ENCODE assay signal across 13 cellular contexts in genomic region chr7:45586748-45587520, GRCh38. TPM values are rescaled to one million over a fixed set of nuclear protein-coding genes. Genes with fewer than 3 reads are reported as not detected.
A peak's percentile ranks its signal among the peaks of the same experiment; 100 is the strongest.
DNase-seq lines count a peak whose midpoint lies in the region; ATAC-seq lines count a peak whose summit lies in the region.
"Had no signal": no experiment of that assay in that cellular context is flagged by ENCODE, and none has a peak within 500 bp of the region (broad histone marks: within the 10 kb centered on the region; RNA-seq: fewer than 3 reads in every experiment).

No MANE protein-coding gene starts in this region.

- CTCF ChIA-PET in activated CD8-positive, alpha-beta T cell treated with anti-CD3 and anti-CD28 coated beads, Interleukin-2, amount 10 ng/mL, durations not matched to agents 7 days and 5 days (lab: Charles Lee), result no interaction called here

- POLR2A ChIA-PET in activated CD8-positive, alpha-beta T cell treated with anti-CD3 and anti-CD28 coated beads, Interleukin-2, amount 10 ng/mL, durations not matched to agents 7 days and 5 days (lab: Charles Lee), result no interaction called here

- ATAC-seq in stimulated activated naive CD8-positive, alpha-beta T cell treated with anti-CD3 and anti-CD28 coated beads, Interleukin-15, amount 100 ng/mL, for 72 hours, result peak; percentile 18
- no peak for ATAC-seq in stimulated activated naive CD8-positive, alpha-beta T cell treated with anti-CD3 and anti-CD28 coated beads, Interleukin-15, Interleukin-2, amounts not matched to agents 100 U/mL and 50 U/mL, for 24 hours
- ATAC-seq in sciatic nerve (no peak), left ventricle myocardium superior (no peak)
- no peak for ATAC-seq in activated CD8-positive, alpha-beta T cell treated with anti-CD3 and anti-CD28 coated beads, Interleukin-2, amount 10 ng/mL, durations not matched to agents 7 days and 5 days
- ATAC-seq: GM12878, GM23338 had no signal

- no peak for DNase-seq in stimulated activated naive CD8-positive, alpha-beta T cell treated with anti-CD3 and anti-CD28 coated beads, Interleukin-15, amount 100 ng/mL, for 72 hours
- DNase-seq in stimulated activated naive CD8-positive, alpha-beta T cell treated with anti-CD3 and anti-CD28 coated beads, Interleukin-15, Interleukin-2, amounts not matched to agents 100 U/mL and 50 U/mL, for 24 hours, result no peak
- DNase-seq in mesenteric fat pad (ENCODE audit: low spot score) (peak; percentile 65), sciatic nerve (ENCODE audit: low spot score) (peak; percentile 38), left ventricle myocardium superior (no peak), superior temporal gyrus (ENCODE audit: extremely low spot score) (no peak)
- DNase-seq in activated CD8-positive, alpha-beta T cell treated with anti-CD3 and anti-CD28 coated beads, Interleukin-2, amount 10 ng/mL, durations not matched to agents 7 days and 5 days, result no peak
- DNase-seq: BE2C; CD4-positive, alpha-beta memory T cell; DMS79; H7 had no signal

- no peaks in the 10 kb centered on the region for H3K4me1 Mint-ChIP-seq in stimulated activated naive CD8-positive, alpha-beta T cell treated with anti-CD3 and anti-CD28 coated beads, Interleukin-15, amount 100 ng/mL, for 72 hours
- no peaks in the 10 kb centered on the region for H3K4me1 Mint-ChIP-seq in activated CD8-positive, alpha-beta T cell treated with anti-CD3 and anti-CD28 coated beads, Interleukin-2, amount 10 ng/mL, durations not matched to agents 7 days and 5 days (ENCODE audit: low read depth)
- H3K4me1 Mint-ChIP-seq: CD4-positive, alpha-beta memory T cell had no signal

- no peaks in the 10 kb centered on the region for H3K27me3 Mint-ChIP-seq in stimulated activated naive CD8-positive, alpha-beta T cell treated with anti-CD3 and anti-CD28 coated beads, Interleukin-15, amount 100 ng/mL, for 72 hours
- no peaks in the 10 kb centered on the region for H3K27me3 Mint-ChIP-seq in activated CD8-positive, alpha-beta T cell treated with anti-CD3 and anti-CD28 coated beads, Interleukin-2, amount 10 ng/mL, durations not matched to agents 7 days and 5 days (ENCODE audit: low read depth)

- no peaks in the 10 kb centered on the region for H3K9me3 Mint-ChIP-seq in stimulated activated naive CD8-positive, alpha-beta T cell treated with anti-CD3 and anti-CD28 coated beads, Interleukin-15, amount 100 ng/mL, for 72 hours
- no peaks in the 10 kb centered on the region for H3K9me3 Mint-ChIP-seq in activated CD8-positive, alpha-beta T cell treated with anti-CD3 and anti-CD28 coated beads, Interleukin-2, amount 10 ng/mL, durations not matched to agents 7 days and 5 days (ENCODE audit: insufficient read depth)
- H3K9me3 Mint-ChIP-seq: CD4-positive, alpha-beta memory T cell; GM23338 had no signal

- peak overlapping the region in 1 of 2 donors; percentile 2 for H3K27ac Mint-ChIP-seq in stimulated activated naive CD8-positive, alpha-beta T cell treated with anti-CD3 and anti-CD28 coated beads, Interleukin-15, amount 100 ng/mL, for 72 hours
- no peak overlapping the region for H3K27ac Mint-ChIP-seq in activated CD8-positive, alpha-beta T cell treated with anti-CD3 and anti-CD28 coated beads, Interleukin-2, amount 10 ng/mL, durations not matched to agents 7 days and 5 days
- H3K27ac Mint-ChIP-seq: CD4-positive, alpha-beta memory T cell had no signal

- intact Hi-C loops in sciatic nerve (cut with DNase I) (no loop called here), left ventricle myocardium superior (cut with micrococcal nuclease) (no loop called here)

- H3K36me3 Mint-ChIP-seq in activated CD8-positive, alpha-beta T cell treated with anti-CD3 and anti-CD28 coated beads, Interleukin-2, amount 10 ng/mL, durations not matched to agents 7 days and 5 days (ENCODE audit: low read depth), result no peaks in the 10 kb centered on the region
- H3K36me3 Mint-ChIP-seq: CD4-positive, alpha-beta memory T cell had no signal

- H3K4me3 Mint-ChIP-seq in stimulated activated naive CD8-positive, alpha-beta T cell treated with anti-CD3 and anti-CD28 coated beads, Interleukin-15, amount 100 ng/mL, for 72 hours, result no peak overlapping the region
- no peak overlapping the region for H3K4me3 Mint-ChIP-seq in activated CD8-positive, alpha-beta T cell treated with anti-CD3 and anti-CD28 coated beads, Interleukin-2, amount 10 ng/mL, durations not matched to agents 7 days and 5 days
- H3K4me3 Mint-ChIP-seq: CD4-positive, alpha-beta memory T cell; GM23338 had no signal

RNA-seq across cellular contexts. Expression of gene ADCY1, which starts 12.8 kb away (rescaled TPM):
- total RNA-seq in mesenteric fat pad (3.3 TPM), sciatic nerve (5.5 TPM), left ventricle myocardium superior (8.9 TPM)
- total RNA-seq in activated CD8-positive, alpha-beta T cell treated with anti-CD3 and anti-CD28 coated beads, Interleukin-2, amount 10 ng/mL, durations not matched to agents 7 days and 5 days, result under 1 TPM; 0.21 to 0.29 TPM
- total RNA-seq: CD4-positive, alpha-beta memory T cell had no signal

Comparison
In these comparisons a context has a peak if more than half of its experiments do, and no peak if none do; other contexts are left out.
1. DNase-seq: peak in mesenteric fat pad (single experiment) and sciatic nerve (single experiment); none in stimulated activated naive CD8-positive, alpha-beta T cell treated with anti-CD3 and anti-CD28 coated beads, Interleukin-15, amount 100 ng/mL, for 72 hours (0 of 2), stimulated activated naive CD8-positive, alpha-beta T cell treated with anti-CD3 and anti-CD28 coated beads, Interleukin-15, Interleukin-2, amounts not matched to agents 100 U/mL and 50 U/mL, for 24 hours (single experiment), left ventricle myocardium superior (single experiment), superior temporal gyrus (single experiment) and activated CD8-positive, alpha-beta T cell treated with anti-CD3 and anti-CD28 coated beads, Interleukin-2, amount 10 ng/mL, durations not matched to agents 7 days and 5 days (single experiment).